ENCODE assay signal across 10 cellular contexts in the genomic region with DNA sequence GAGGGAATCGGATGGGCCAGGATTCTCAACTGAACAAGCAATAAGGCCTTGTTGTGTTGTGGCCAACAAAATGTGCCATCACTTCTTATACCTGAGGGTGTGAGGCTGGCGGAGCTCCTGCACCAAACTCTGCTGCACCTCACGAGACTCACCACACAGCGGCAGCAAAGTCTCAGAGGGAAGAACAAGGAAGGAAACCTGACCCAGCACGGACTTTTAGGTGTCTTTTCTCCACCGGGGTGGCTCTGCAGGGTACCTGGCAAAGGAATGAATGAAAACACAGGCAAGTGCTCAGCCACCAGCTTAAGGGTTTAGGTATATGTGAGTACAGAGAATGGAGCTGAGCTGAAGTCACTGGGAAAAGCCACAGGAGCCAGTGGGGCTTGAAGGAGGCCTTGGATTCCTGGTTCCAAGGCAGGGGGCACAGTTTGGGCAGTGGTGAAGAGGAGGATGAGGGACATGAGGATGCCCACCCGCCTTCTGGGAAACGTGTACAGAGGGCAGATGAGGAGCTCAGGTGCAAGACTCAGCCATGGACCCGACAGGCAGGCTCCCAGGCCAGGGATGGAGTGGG. TPM values are rescaled to one million over a fixed set of nuclear protein-coding genes. Genes with fewer than 3 reads are reported as not detected.
DNase-seq lines count a peak whose midpoint lies in the region; ATAC-seq and TF ChIP-seq lines count a peak whose summit lies in the region.
"Had no signal": no experiment of that assay in that cellular context is flagged by ENCODE, and none has a peak within 500 bp of the region (broad histone marks: within the 10 kb centered on the region; RNA-seq: fewer than 3 reads in every experiment).

No MANE protein-coding gene starts in this region.

- peak; percentile 78 for TF ChIP-seq CTCF in OCI-LY7 (conservative IDR thresholded peaks at IDR 0.05; ENCODE audit: low read length)
- TF ChIP-seq CTCF in colonic mucosa (IDR thresholded peaks at IDR 0.05), result peak; percentile 57

- CTCF ChIA-PET in OCI-LY7 (lab: Charles Lee; ENCODE audit: unreplicated experiment), result no interaction called here

- H3K9me3 Mint-ChIP-seq in memory B cell, result no peaks in the 10 kb centered on the region

- H3K4me1 ChIP-seq in OCI-LY7 (ENCODE audit: insufficient read depth, low read length, poor library complexity, severe bottlenecking) (no peaks in the 10 kb centered on the region), colonic mucosa (no peaks in the 10 kb centered on the region)

- H3K36me3 Mint-ChIP-seq in memory B cell, result no peaks in the 10 kb centered on the region

- no peak overlapping the region for H3K9ac ChIP-seq in colonic mucosa (ENCODE audit: low read depth in 2 of 2, low read length in 2 of 2)

- H3K36me3 ChIP-seq in OCI-LY7 (ENCODE audit: insufficient read depth, low read length) (no peaks in the 10 kb centered on the region), colonic mucosa (no peaks in the 10 kb centered on the region)

- peak overlapping the region; percentile 62 for H2AFZ ChIP-seq in OCI-LY7 (ENCODE audit: low read length)

- H3K9me3 ChIP-seq in OCI-LY7 (ENCODE audit: low read length) (no peaks in the 10 kb centered on the region), colonic mucosa (no peaks in the 10 kb centered on the region)

- intact Hi-C loops in OCI-LY7 (cut with micrococcal nuclease; ENCODE audit: unreplicated experiment), result loop anchor here (10.0 kb wide), 1 partner anchor 191 kb away; no protein-coding TSS in a partner anchor
- intact Hi-C loops in colonic mucosa (cut with DNase I), result no loop called here

- no peak overlapping the region for H3K4me3 Mint-ChIP-seq in memory B cell

- no peak overlapping the region for H3K4me2 ChIP-seq in OCI-LY7 (ENCODE audit: low read length)

- peak; percentile 55 for DNase-seq in DMS153 (lab: John Stamatoyannopoulos, UW)
- peak; percentile 25 for DNase-seq in GM19240 (ENCODE audit: insufficient read length, low spot score)
- peak; percentile 44 for DNase-seq in HT1080 (ENCODE audit: low read depth)
- DNase-seq in OCI-LY7 (ENCODE audit: low spot score), result peak; percentile 48
- peak; percentile 71 for DNase-seq in colonic mucosa
- peak; percentile 1 to 12 for DNase-seq in memory B cell (ENCODE audit: low spot score in 2 of 2)
- DNase-seq in activated gamma-delta T cell (lab: John Stamatoyannopoulos, UW), result no peak
- no peak for DNase-seq in mesenteric fat pad (ENCODE audit: low spot score)

- ATAC-seq in memory B cell (ENCODE audit: low read depth), result peak; percentile 56

- BruUV-seq in OCI-LY7 (replicated peaks; lab: Mats Ljungman, UMichigan), result no TSS peak

- H3K27ac Mint-ChIP-seq in memory B cell, result no peak overlapping the region

- no peaks in the 10 kb centered on the region for H3K27me3 ChIP-seq in colonic mucosa

- no peak overlapping the region for H3K4me3 ChIP-seq in OCI-LY7 (ENCODE audit: low read depth, low read length, poor library complexity, severe bottlenecking)
- H3K4me3 ChIP-seq in colonic mucosa, result no peak overlapping the region

- peaks cover 4% of the 10 kb centered on the region for H3K4me1 Mint-ChIP-seq in memory B cell

- no peaks in the 10 kb centered on the region for H4K20me1 ChIP-seq in OCI-LY7 (ENCODE audit: insufficient read depth, low read length)

- H3K27me3 Mint-ChIP-seq in memory B cell, result peaks cover 13% of the 10 kb centered on the region

- POLR2A ChIA-PET in OCI-LY7 (lab: Charles Lee), result interaction anchor here (0.6 kb wide), 1 partner anchor 1298 kb away, joined by 3 read pairs; no protein-coding TSS in a partner anchor

- H3K27ac ChIP-seq in OCI-LY7 (ENCODE audit: low read depth, low read length, poor library complexity, severe bottlenecking) (no peak overlapping the region), colonic mucosa (no peak overlapping the region)

- no peaks in the 10 kb centered on the region for H3K9me2 ChIP-seq in OCI-LY7 (ENCODE audit: insufficient read depth, low read length)

- H3K79me2 ChIP-seq in OCI-LY7 (ENCODE audit: insufficient read depth, low read depth, low read length), result no peaks in the 10 kb centered on the region

RNA-seq across cellular contexts. Expression of a gene that starts 31.1 kb away (rescaled TPM):
- not detected in 2 replicates for total RNA-seq in HT1080 (2014; rRNA removed; shearing (Covaris generic))
- not detected in 2 replicates for polyA plus RNA-seq in HT1080 (2015; cell fraction: cytosol; rRNA removed)
- polyA plus RNA-seq in HT1080 (2015; cell fraction: nucleus; rRNA removed), result not detected in 2 replicates
- not detected in 2 replicates for total RNA-seq in OCI-LY7 (2014; rRNA removed; shearing (Covaris generic))
- not detected in 2 replicates for total RNA-seq in OCI-LY7 (2022)
- under 1 TPM in 1 of 2 donors, not detected in 1; 0.72 TPM for total RNA-seq in colonic mucosa
- not detected for total RNA-seq in mesenteric fat pad
- total RNA-seq: skeletal muscle tissue; T-helper 2 cell treated with Interferon-gamma antibody and Interleukin-4, amounts not matched to agents 100 ng/mL and 5 ng/mL, for 36 hours had no signal

Comparison
In these comparisons a context has a peak if more than half of its experiments do, and no peak if none do; other contexts are left out.
1. DNase-seq: peak in DMS153 (single experiment), GM19240 (single experiment), HT1080 (single experiment), OCI-LY7 (single experiment), colonic mucosa (single experiment) and memory B cell (2 of 2); none in activated gamma-delta T cell (single experiment) and mesenteric fat pad (single experiment).